Comparison of ENCODE assay signal across 14 cellular contexts in the genomic region with DNA sequence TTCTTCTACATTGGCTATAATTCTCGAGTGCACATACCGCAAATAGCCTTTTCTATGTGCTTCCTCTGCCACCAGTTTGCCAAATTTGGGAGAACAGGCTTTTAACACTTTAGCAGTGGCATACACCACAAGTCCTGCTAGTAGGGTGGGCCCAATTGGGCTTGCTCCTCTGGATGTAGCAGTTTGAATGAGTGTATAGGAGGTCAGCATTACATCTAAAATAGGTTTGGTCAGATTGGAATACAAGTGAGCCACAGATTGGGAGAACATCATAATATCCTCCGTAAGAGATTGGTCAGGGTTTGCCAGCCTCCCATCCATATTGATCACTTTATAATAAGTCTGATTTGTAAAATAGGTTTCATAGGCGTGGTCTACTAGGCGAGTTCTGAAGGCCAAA. TPM values are rescaled to one million over a fixed set of nuclear protein-coding genes. Genes with fewer than 3 reads are reported as not detected.
DNase-seq lines count a peak whose midpoint lies in the region; ATAC-seq and TF ChIP-seq lines count a peak whose summit lies in the region.
"Had no signal": no experiment of that assay in that cellular context is flagged by ENCODE, and none has a peak within 500 bp of the region (broad histone marks: within the 10 kb centered on the region; RNA-seq: fewer than 3 reads in every experiment).

No MANE protein-coding gene starts in this region.

- WGBS in spleen, 5 donors: 54 to 88% (median 73%) methylated on average over 5 of the region's 5 CpGs

- TF ChIP-seq CTCF in OCI-LY7 (conservative IDR thresholded peaks at IDR 0.05; ENCODE audit: low read length) (no peak), spleen (IDR thresholded peaks at IDR 0.05 in 8 of 11, conservative IDR thresholded peaks at IDR 0.05 in 3 of 11) (no peak)

- POLR2A ChIA-PET in OCI-LY7 (lab: Charles Lee): interaction anchor here (1.7 kb wide), 1 partner anchor 10 kb away, joined by 7 read pairs; no protein-coding TSS in a partner anchor

- no TSS peak for BruUV-seq in OCI-LY7 (replicated peaks; lab: Mats Ljungman, UMichigan)

- peaks cover 29% of the 10 kb centered on the region; the same call in 1 of the 2 replicates for H3K79me2 ChIP-seq in OCI-LY7 (ENCODE audit: insufficient read depth, low read depth, low read length)

- intact Hi-C loops in OCI-LY7 (cut with micrococcal nuclease; ENCODE audit: unreplicated experiment) (loop anchor here (5.0 to 10.0 kb wide), 2 partner anchors 489 to 606 kb away; a partner anchor contains a TSS), left ventricle myocardium superior (cut with micrococcal nuclease) (no loop called here), spleen (cut with DNase I; ENCODE audit: low total_unique reads) (no loop called here)

- DNase-seq in OCI-LY7 (ENCODE audit: low spot score): peak; percentile 7
- DNase-seq in left ventricle myocardium superior: no peak
- no peak for DNase-seq in spleen
- no peak for DNase-seq in NK-92 (lab: John Stamatoyannopoulos, UW; ENCODE audit: unreplicated experiment)
- DNase-seq in NCI-H526 treated with DMSO at 0.1 percent for 48 hours (lab: John Stamatoyannopoulos, UW): no peak
- DNase-seq: DMS153, foreskin melanocyte, OCI-M1, trophoblast cell had no signal

- peak; percentile 6 for ATAC-seq in left ventricle myocardium superior
- ATAC-seq in GM18909 (IDR thresholded peaks at IDR 0.05; ENCODE audit: poor library complexity, unreplicated experiment): no peak
- ATAC-seq: left colon had no signal

- H3K36me3 ChIP-seq in OCI-LY7 (ENCODE audit: insufficient read depth, low read length) (no peaks in the 10 kb centered on the region), spleen (no peaks in the 10 kb centered on the region)
- H3K36me3 ChIP-seq: prostate gland had no signal

- H3K4me3 ChIP-seq in GM08714 (ENCODE audit: low read length): peak overlapping the region; percentile 89
- H3K4me3 ChIP-seq in OCI-LY7 (ENCODE audit: low read depth, low read length, poor library complexity, severe bottlenecking): peak overlapping the region; percentile 74
- peak overlapping the region in 7 of 8 donors; percentile 6 to 71 (median 48) for H3K4me3 ChIP-seq in spleen

- no peak for TF ChIP-seq POLR2A in spleen (IDR thresholded peaks at IDR 0.05)

- peak overlapping the region; percentile 87 for H3K27ac ChIP-seq in OCI-LY7 (ENCODE audit: low read depth, low read length, poor library complexity, severe bottlenecking)
- H3K27ac ChIP-seq in spleen: peak overlapping the region; percentile 10 to 90 (median 86)

- H3K4me2 ChIP-seq in OCI-LY7 (ENCODE audit: low read length): peak overlapping the region; percentile 91

- H3K9me2 ChIP-seq in OCI-LY7 (ENCODE audit: insufficient read depth, low read length): no peaks in the 10 kb centered on the region

- H3K27me3 ChIP-seq in spleen (replicated peaks in 1 of 7): no peaks in the 10 kb centered on the region

- no peaks in the 10 kb centered on the region for H3K9me3 ChIP-seq in OCI-LY7 (ENCODE audit: low read length)
- no peaks in the 10 kb centered on the region for H3K9me3 ChIP-seq in spleen
- H3K9me3 ChIP-seq: prostate gland had no signal

- CTCF ChIA-PET in OCI-LY7 (lab: Charles Lee; ENCODE audit: unreplicated experiment): no interaction called here

- H3K4me1 ChIP-seq in OCI-LY7 (ENCODE audit: insufficient read depth, low read length, poor library complexity, severe bottlenecking) (peaks cover 51% of the 10 kb centered on the region), spleen (peaks cover 0 to 57% (median 23%) of the 10 kb centered on the region in 6 donors)

- no peaks in the 10 kb centered on the region for H4K20me1 ChIP-seq in OCI-LY7 (ENCODE audit: insufficient read depth, low read length)

- peak overlapping the region; percentile 97 for H2AFZ ChIP-seq in OCI-LY7 (ENCODE audit: low read length)

RNA-seq across cellular contexts. Expression of a gene that starts 0.9 kb away (rescaled TPM):
- 1.2 and 1.5 TPM in 2 replicates for total RNA-seq in OCI-LY7 (2014; rRNA removed; shearing (Covaris generic))
- 1.9 and 2.4 TPM in 2 replicates for total RNA-seq in OCI-LY7 (2022)
- 8.5 TPM for total RNA-seq in left ventricle myocardium superior
- total RNA-seq in spleen: 1 to 10 TPM; 1.7 to 3.4 (median 2.6) TPM
- under 1 TPM; 0.38 to 0.44 (median 0.41) TPM for polyA plus RNA-seq in spleen
- total RNA-seq: bronchial epithelial cell had no signal
